Comparison of ENCODE assay signal across 11 cellular contexts in the genomic region with DNA sequence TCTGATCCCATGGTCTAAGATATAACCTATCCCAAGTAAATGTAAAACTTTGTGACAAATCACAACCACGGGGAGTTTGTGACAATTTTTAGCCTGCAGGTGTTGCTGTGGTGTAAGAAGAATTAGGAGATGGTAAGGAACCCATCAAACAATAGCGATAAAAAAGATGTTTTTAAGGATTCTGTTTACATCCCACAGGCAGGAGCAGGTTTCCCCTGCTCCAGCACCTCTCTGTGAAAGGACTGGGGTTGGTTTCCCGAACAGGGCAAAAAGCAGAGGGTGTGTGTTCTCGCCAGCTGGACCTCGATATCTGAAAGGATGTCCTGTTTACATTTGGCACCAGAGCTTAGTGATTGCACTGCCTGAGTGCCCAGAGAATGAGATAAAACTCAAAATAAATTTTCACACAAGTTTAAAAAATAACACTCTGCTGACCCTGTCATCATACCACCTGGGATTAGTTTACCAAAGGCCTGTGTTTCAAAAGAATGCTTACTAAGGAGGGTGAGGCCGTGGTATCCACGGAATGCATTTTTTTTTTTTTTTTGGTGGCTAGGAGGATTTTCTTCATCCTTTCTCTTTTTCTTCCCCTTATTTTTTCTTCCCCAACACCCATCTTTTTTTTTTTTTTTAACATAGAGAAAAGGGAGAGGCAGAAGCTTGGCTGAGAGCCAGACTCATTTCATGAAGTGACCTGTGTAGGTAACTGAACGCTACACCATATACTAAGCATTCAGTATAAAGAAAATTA.
DNase-seq lines count a peak whose midpoint lies in the region; ATAC-seq, FAIRE-seq and TF ChIP-seq lines count a peak whose summit lies in the region.
"Had no signal": no experiment of that assay in that cellular context is flagged by ENCODE, and none has a peak within 500 bp of the region (broad histone marks: within the 10 kb centered on the region; RNA-seq: fewer than 3 reads in every experiment).

No MANE protein-coding gene starts in this region.

- H3K36me3 ChIP-seq in liver (ENCODE audit: control insufficient read depth in 4 of 4, insufficient read depth in 3 of 4, low read depth in 1 of 4, low read length in 3 of 4) (no peaks in the 10 kb centered on the region), HepG2 (replicated peaks in 1 of 2; ENCODE audit: control insufficient read depth in 1 of 2, insufficient read depth in 2 of 2, low read length in 2 of 2) (no peaks in the 10 kb centered on the region), mammary epithelial cell (ENCODE audit: insufficient read depth, low read length) (no peaks in the 10 kb centered on the region), aorta (ENCODE audit: control insufficient read depth in 1 of 2, insufficient read depth in 2 of 2, low read length in 1 of 2) (no peaks in the 10 kb centered on the region)

- dilution Hi-C loops in mammary epithelial cell (cut with HindIII; ENCODE audit: low sequenced_read_pairs), result no loop called here

- in situ Hi-C loops in HepG2 (cut with HindIII; ENCODE audit: extremely low pct_ligation_motif_present, low pct_unique_long_range_greater_than_20kb), result no loop called here
- in situ Hi-C loops in mammary epithelial cell (cut with MboI; ENCODE audit: low sequenced_read_pairs in 2 of 2), result no loop called here

- no TSS peak for BruUV-seq in HepG2 (replicated peaks; lab: Mats Ljungman, UMichigan)
- no TSS peak for BruUV-seq in mammary epithelial cell (replicated peaks; lab: Mats Ljungman, UMichigan)

- DNase-seq in HepG2 (ENCODE audit: low spot score) (no peak), mammary epithelial cell (no peak), left colon (peak in 1 of 2 donors; percentile 29), aorta (no peak), erythroblast (lab: John Stamatoyannopoulos, UW) (no peak), retina (no peak)
- DNase-seq: NCI-H1048; stimulated activated naive CD4-positive, alpha-beta T cell had no signal

- CTCF ChIA-PET in HepG2 (lab: Yijun Ruan, JAX; ENCODE audit: low intra/inter-chr PET ratio, low total read pairs), result no interaction called here
- CTCF ChIA-PET in mammary epithelial cell (lab: Charles Lee; ENCODE audit: low non-redundant PET), result no interaction called here

- peaks cover 1 to 13% (median 10%) of the 10 kb centered on the region in 4 donors for H3K4me1 ChIP-seq in liver (ENCODE audit: control insufficient read depth in 4 of 4, insufficient read depth in 4 of 4, low read length in 3 of 4)
- peaks cover 6% of the 10 kb centered on the region for H3K4me1 ChIP-seq in HepG2 (ENCODE audit: insufficient read depth, low read length)
- peaks cover 23% of the 10 kb centered on the region for H3K4me1 ChIP-seq in mammary epithelial cell (ENCODE audit: insufficient read depth, low read length)
- H3K4me1 ChIP-seq in aorta (ENCODE audit: control insufficient read depth in 1 of 2, insufficient read depth in 2 of 2, low read length in 2 of 2), result peaks cover 3 to 4% of the 10 kb centered on the region in 2 donors

- H3K4me3 ChIP-seq in liver (ENCODE audit: low read depth in 1 of 3, low read length in 3 of 3) (no peak overlapping the region), HepG2 (replicated peaks in 1 of 3; ENCODE audit: insufficient read depth in 1 of 3, low read depth in 2 of 3, low read length in 3 of 3) (no peak overlapping the region), mammary epithelial cell (replicated peaks in 1 of 3; ENCODE audit: insufficient read depth in 1 of 3, low read depth in 2 of 3, low read length in 3 of 3) (no peak overlapping the region), aorta (ENCODE audit: low read length in 2 of 2) (no peak overlapping the region)

- no peaks in the 10 kb centered on the region for H3K79me2 ChIP-seq in HepG2 (ENCODE audit: insufficient read depth, low read length)
- H3K79me2 ChIP-seq in mammary epithelial cell (ENCODE audit: insufficient read depth, low read length), result no peaks in the 10 kb centered on the region

- H3K27me3 ChIP-seq in liver (ENCODE audit: control insufficient read depth in 4 of 4, insufficient read depth in 4 of 4, low read length in 3 of 4), result no peaks in the 10 kb centered on the region
- H3K27me3 ChIP-seq in HepG2 (ENCODE audit: control insufficient read depth in 1 of 2, insufficient read depth in 2 of 2, low read length in 2 of 2), result no peaks in the 10 kb centered on the region; a peak in 1 of 5 replicates
- no peaks in the 10 kb centered on the region for H3K27me3 ChIP-seq in mammary epithelial cell (ENCODE audit: insufficient read depth, low read length)
- no peaks in the 10 kb centered on the region for H3K27me3 ChIP-seq in aorta (ENCODE audit: control insufficient read depth in 1 of 2, insufficient read depth in 2 of 2, low read length in 1 of 2)

- TF ChIP-seq POLR2A in HepG2 (IDR thresholded peaks at IDR 0.05; ENCODE audit: insufficient read depth in 1 of 2, low read depth in 2 of 2, low read length in 2 of 2) (no peak), erythroblast (IDR thresholded peaks at IDR 0.05; ENCODE audit: low read length) (no peak)

- H4K20me1 ChIP-seq in HepG2 (ENCODE audit: insufficient read depth, low read length) (no peaks in the 10 kb centered on the region), mammary epithelial cell (ENCODE audit: insufficient read depth, low read length) (no peaks in the 10 kb centered on the region)

- peak; percentile 36 to 56 for TF ChIP-seq RAD21 in liver (IDR thresholded peaks at IDR 0.05)
- TF ChIP-seq RAD21 in HepG2 (CRISPR knock-in tag; IDR thresholded peaks at IDR 0.05), result no peak

- intact Hi-C loops in HepG2 (cut with micrococcal nuclease; ENCODE audit: unreplicated experiment) (no loop called here), mammary epithelial cell (cut with micrococcal nuclease) (loop anchor here (1.0 to 10.0 kb wide), 6 partner anchors 53 to 804 kb away; partner anchors contain the start of gene DPH6), left colon (cut with DNase I, micrococcal nuclease) (no loop called here), aorta (cut with DNase I) (loop anchor here (10.0 kb wide), 5 partner anchors 93 to 877 kb away; partner anchors contain the start of genes CDIN1 (in 1 of the 2) and DPH6 (in 1 of the 2))

- no peak overlapping the region for H3K4me2 ChIP-seq in HepG2 (ENCODE audit: low read depth, low read length)
- peak overlapping the region; percentile 51 for H3K4me2 ChIP-seq in mammary epithelial cell (ENCODE audit: insufficient read depth, low read depth, low read length)

- no peak overlapping the region for H3K9ac ChIP-seq in liver (ENCODE audit: low read depth in 1 of 2, low read length in 2 of 2)
- H3K9ac ChIP-seq in HepG2 (ENCODE audit: insufficient read depth, low read depth, low read length), result no peak overlapping the region
- no peak overlapping the region for H3K9ac ChIP-seq in mammary epithelial cell (ENCODE audit: insufficient read depth, low read length)

- H3K27ac ChIP-seq in liver (ENCODE audit: low read depth in 1 of 2, low read length in 2 of 2), result no peak overlapping the region
- H3K27ac ChIP-seq in HepG2 (ENCODE audit: extremely low read length, insufficient read depth, low read length), result no peak overlapping the region
- H3K27ac ChIP-seq in mammary epithelial cell (ENCODE audit: insufficient read depth, low read depth, low read length), result peak overlapping the region; percentile 69
- H3K27ac ChIP-seq in aorta (ENCODE audit: low read depth in 1 of 2, low read length in 2 of 2), result peak overlapping the region; percentile 36 to 54

- H2AFZ ChIP-seq in HepG2 (ENCODE audit: low read length), result no peak overlapping the region
- peak overlapping the region; percentile 75 for H2AFZ ChIP-seq in mammary epithelial cell (ENCODE audit: low read depth, low read length)

- FAIRE-seq in HepG2 (lab: Jason Lieb, UNC), result no peak
- FAIRE-seq: colon had no signal

- TF ChIP-seq EP300 in HepG2 (IDR thresholded peaks at IDR 0.05; ENCODE audit: low read depth in 2 of 2, low read length in 2 of 2), result no peak
- TF ChIP-seq EP300 in HepG2 (CRISPR knock-in tag; IDR thresholded peaks at IDR 0.05; ENCODE audit: borderline replicate concordance), result no peak

- POLR2A ChIA-PET in HepG2 (lab: Yijun Ruan, JAX), result no interaction called here

- no peaks in the 10 kb centered on the region for H3K9me3 ChIP-seq in liver (ENCODE audit: control insufficient read depth in 4 of 4, low read length in 3 of 4)
- H3K9me3 ChIP-seq in HepG2 (ENCODE audit: low read length), result no peaks in the 10 kb centered on the region
- no peaks in the 10 kb centered on the region for H3K9me3 ChIP-seq in mammary epithelial cell (replicated peaks; ENCODE audit: insufficient read depth, low read length)
- no peaks in the 10 kb centered on the region for H3K9me3 ChIP-seq in aorta (ENCODE audit: control insufficient read depth, low read length)

- WGBS in liver, result 21% methylated on average over 8 of the region's 8 CpGs
- WGBS in HepG2 (ENCODE audit: low lambda C conversion rate), result 18% methylated on average over 8 of the region's 8 CpGs
- WGBS in mammary epithelial cell (ENCODE audit: low coverage, missing lambda C conversion rate), result 18% methylated on average over 7 of the region's 8 CpGs
- 14 to 22% methylated on average over 8 of the region's 8 CpGs for WGBS in aorta, 2 donors

- no peak for ATAC-seq in HepG2
- ATAC-seq in left colon, result peak; percentile 63
- ATAC-seq in aorta (ENCODE audit: low FRiP score), result peak; percentile 50
- ATAC-seq in HG03039 (IDR thresholded peaks at IDR 0.05; ENCODE audit: unreplicated experiment), result no peak

- TF ChIP-seq CTCF in liver (IDR thresholded peaks at IDR 0.05; ENCODE audit: low read depth, low read length, missing input control) (peak; percentile 10), HepG2 (CRISPR knock-in tag; IDR thresholded peaks at IDR 0.05) (no peak), mammary epithelial cell (conservative IDR thresholded peaks at IDR 0.05 in 1 of 2, IDR thresholded peaks at IDR 0.05 in 1 of 2; ENCODE audit: extremely low read depth in 1 of 2, insufficient read depth in 1 of 2, low read depth in 1 of 2, low read length in 2 of 2) (peak; percentile 2 to 40)

TF ChIP-seq in liver, 16 proteins besides CTCF, POLR2A, EP300 and RAD21 (continues in another document):
- TF ChIP-seq GABPA (IDR thresholded peaks at IDR 0.05 in 1 of 2, conservative IDR thresholded peaks at IDR 0.05 in 1 of 2) (no peak), NR2F2 (IDR thresholded peaks at IDR 0.05) (no peak), FOXA1 (IDR thresholded peaks at IDR 0.05) (peak; percentile 51), RXRA (IDR thresholded peaks at IDR 0.05) (peak in 1 of 2 donors; percentile 40), SP1 (IDR thresholded peaks at IDR 0.05) (peak; percentile 14)

TF ChIP-seq in HepG2, 621 proteins besides CTCF, POLR2A, EP300 and RAD21 (continues in another document):
- TF ChIP-seq ESRRA (CRISPR knock-in tag; IDR thresholded peaks at IDR 0.05; ENCODE audit: low read depth) (no peak), HCFC1 (IDR thresholded peaks at IDR 0.05; ENCODE audit: low read depth, low read length) (no peak), TEAD2 (CRISPR knock-in tag; IDR thresholded peaks at IDR 0.05) (no peak), KDM1A (CRISPR knock-in tag; IDR thresholded peaks at IDR 0.05) (no peak)

Comparison
In these comparisons a context has a peak if more than half of its experiments do, and no peak if none do; other contexts are left out.
1. H3K27ac ChIP-seq: peak in mammary epithelial cell (single experiment) and aorta (2 of 2); none in liver (0 of 2) and HepG2 (single experiment).
2. ATAC-seq: peak in left colon (single experiment) and aorta (single experiment); none in HepG2 (single experiment) and HG03039 (single experiment).
3. intact Hi-C loops: an anchor here in mammary epithelial cell (1.0 to 10.0 kb wide) and aorta (10.0 kb wide); none called in HepG2 and left colon.